In the genomic region with DNA sequence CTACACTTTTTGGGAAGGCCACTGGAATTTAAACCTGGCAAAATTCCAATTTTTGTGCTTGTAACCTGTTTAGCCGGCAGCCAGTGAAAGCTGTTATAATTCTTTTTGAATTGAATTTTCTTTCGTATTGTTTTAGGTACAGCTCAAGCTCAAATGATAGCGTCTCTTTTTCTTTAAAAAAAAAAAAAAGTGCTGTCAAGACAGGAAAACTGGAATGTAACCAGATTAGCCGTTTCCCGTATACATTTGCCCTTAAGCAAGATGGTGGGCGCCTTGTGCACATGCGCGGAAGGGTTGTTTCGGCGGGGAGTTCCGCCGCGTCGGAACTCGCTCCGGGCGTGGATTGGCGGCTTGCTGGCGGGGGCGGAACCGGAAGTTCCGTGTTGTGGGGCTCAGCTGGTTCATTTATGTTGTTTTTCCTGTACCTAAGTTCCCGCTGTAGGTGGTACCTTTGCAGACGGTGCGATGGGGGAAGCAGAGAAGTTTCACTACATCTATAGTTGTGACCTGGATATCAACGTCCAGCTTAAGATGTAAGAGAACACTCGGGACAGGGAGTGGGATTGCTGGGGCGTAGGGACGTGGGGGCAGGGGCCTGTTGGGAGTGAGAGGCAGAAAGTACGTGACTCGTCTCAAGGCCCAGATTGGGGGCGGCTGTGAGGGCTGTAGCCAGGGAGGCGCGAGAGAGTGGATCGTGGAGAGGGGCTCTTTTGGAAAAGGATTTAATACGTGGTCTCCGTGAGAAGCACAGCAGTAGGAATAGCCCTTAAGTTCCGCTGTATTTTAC, we compare ENCODE assay signal across 1 cellular context.
A peak's percentile ranks its signal among the peaks of the same experiment; 100 is the strongest.
TF ChIP-seq lines count a peak whose summit lies in the region.

PIK3C3 (plus strand) TSS at position 408 of the 787 bp plus-strand sequence; CDS start at position 466, 58 bp downstream.

TF ChIP-seq in HepG2, 621 proteins besides CTCF, POLR2A, EP300 and RAD21 (continued from another document and continues in another):
- TF ChIP-seq MTERF4 (CRISPR knock-in tag; IDR thresholded peaks at IDR 0.05) = no peak
- TF ChIP-seq, protein P1, sequence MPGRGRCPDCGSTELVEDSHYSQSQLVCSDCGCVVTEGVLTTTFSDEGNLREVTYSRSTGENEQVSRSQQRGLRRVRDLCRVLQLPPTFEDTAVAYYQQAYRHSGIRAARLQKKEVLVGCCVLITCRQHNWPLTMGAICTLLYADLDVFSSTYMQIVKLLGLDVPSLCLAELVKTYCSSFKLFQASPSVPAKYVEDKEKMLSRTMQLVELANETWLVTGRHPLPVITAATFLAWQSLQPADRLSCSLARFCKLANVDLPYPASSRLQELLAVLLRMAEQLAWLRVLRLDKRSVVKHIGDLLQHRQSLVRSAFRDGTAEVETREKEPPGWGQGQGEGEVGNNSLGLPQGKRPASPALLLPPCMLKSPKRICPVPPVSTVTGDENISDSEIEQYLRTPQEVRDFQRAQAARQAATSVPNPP (CRISPR knock-in tag; IDR thresholded peaks at IDR 0.05) = no peak
- 0 out of 2 replicates have a peak, but pooled peaks have one; percentile 31 for TF ChIP-seq ZNF709 (CRISPR knock-in tag; IDR thresholded peaks at IDR 0.05)
- no peak for TF ChIP-seq JARID2 (CRISPR knock-in tag; IDR thresholded peaks at IDR 0.05; ENCODE audit: insufficient replicate concordance)
- TF ChIP-seq ZSCAN22 (CRISPR knock-in tag; IDR thresholded peaks at IDR 0.05) = no peak
- no peak for TF ChIP-seq NFE2 (CRISPR knock-in tag; IDR thresholded peaks at IDR 0.05)
- no peak for TF ChIP-seq GFI1 (CRISPR knock-in tag; IDR thresholded peaks at IDR 0.05; ENCODE audit: borderline replicate concordance)
- no peak for TF ChIP-seq CREBL2 (CRISPR knock-in tag; IDR thresholded peaks at IDR 0.05; ENCODE audit: borderline replicate concordance)
- peak; percentile 85 for TF ChIP-seq KDM5A (IDR thresholded peaks at IDR 0.05; ENCODE audit: borderline replicate concordance, low read length)
- TF ChIP-seq TCF7 (IDR thresholded peaks at IDR 0.05; ENCODE audit: low read depth) = no peak
- TF ChIP-seq ZNF501 (CRISPR knock-in tag; IDR thresholded peaks at IDR 0.05) = peak; percentile 52; the same call in 1 of the 2 replicates
- no peak for TF ChIP-seq SUZ12 (IDR thresholded peaks at IDR 0.05; ENCODE audit: low read depth, low read length)
- TF ChIP-seq CEBPG (CRISPR knock-in tag; IDR thresholded peaks at IDR 0.05) = no peak
- no peak for TF ChIP-seq E2F5 (CRISPR knock-in tag; conservative IDR thresholded peaks at IDR 0.05)
- TF ChIP-seq DZIP1 (CRISPR knock-in tag; IDR thresholded peaks at IDR 0.05) = no peak
- TF ChIP-seq ZNF44 (CRISPR knock-in tag; IDR thresholded peaks at IDR 0.05) = no peak
- no peak for TF ChIP-seq MEIS1 (CRISPR knock-in tag; IDR thresholded peaks at IDR 0.05; ENCODE audit: borderline replicate concordance)
- no peak for TF ChIP-seq E2F1 (CRISPR knock-in tag; IDR thresholded peaks at IDR 0.05)
- TF ChIP-seq CEBPZ (IDR thresholded peaks at IDR 0.05; ENCODE audit: low read length) = no peak
- TF ChIP-seq ASH2L (IDR thresholded peaks at IDR 0.05; ENCODE audit: insufficient read length, low read depth, low read length) = peak; percentile 86
- TF ChIP-seq FIP1L1 (IDR thresholded peaks at IDR 0.05; ENCODE audit: borderline replicate concordance, insufficient read depth, low read depth, low read length) = no peak
- no peak; the same call in 1 of the 2 replicates for TF ChIP-seq ZNF614 (CRISPR knock-in tag; IDR thresholded peaks at IDR 0.05; ENCODE audit: borderline replicate concordance)
- TF ChIP-seq CBX5 (CRISPR knock-in tag; IDR thresholded peaks at IDR 0.05; ENCODE audit: borderline replicate concordance) = peak; percentile 31; the same call in 1 of the 2 replicates
- 0 out of 2 replicates have a peak, but pooled peaks have one; percentile 29 for TF ChIP-seq ZNF800 (CRISPR knock-in tag; IDR thresholded peaks at IDR 0.05)
- 0 out of 2 replicates have a peak, but pooled peaks have one; percentile 58 for TF ChIP-seq ZNF280D (CRISPR knock-in tag; IDR thresholded peaks at IDR 0.05)
- TF ChIP-seq NCOA5 (CRISPR knock-in tag; IDR thresholded peaks at IDR 0.05) = no peak
- no peak for TF ChIP-seq ADNP (CRISPR knock-in tag; IDR thresholded peaks at IDR 0.05)
- TF ChIP-seq ZNF580 (CRISPR knock-in tag; IDR thresholded peaks at IDR 0.05; ENCODE audit: borderline replicate concordance, low read depth) = no peak
- TF ChIP-seq, protein P2, sequence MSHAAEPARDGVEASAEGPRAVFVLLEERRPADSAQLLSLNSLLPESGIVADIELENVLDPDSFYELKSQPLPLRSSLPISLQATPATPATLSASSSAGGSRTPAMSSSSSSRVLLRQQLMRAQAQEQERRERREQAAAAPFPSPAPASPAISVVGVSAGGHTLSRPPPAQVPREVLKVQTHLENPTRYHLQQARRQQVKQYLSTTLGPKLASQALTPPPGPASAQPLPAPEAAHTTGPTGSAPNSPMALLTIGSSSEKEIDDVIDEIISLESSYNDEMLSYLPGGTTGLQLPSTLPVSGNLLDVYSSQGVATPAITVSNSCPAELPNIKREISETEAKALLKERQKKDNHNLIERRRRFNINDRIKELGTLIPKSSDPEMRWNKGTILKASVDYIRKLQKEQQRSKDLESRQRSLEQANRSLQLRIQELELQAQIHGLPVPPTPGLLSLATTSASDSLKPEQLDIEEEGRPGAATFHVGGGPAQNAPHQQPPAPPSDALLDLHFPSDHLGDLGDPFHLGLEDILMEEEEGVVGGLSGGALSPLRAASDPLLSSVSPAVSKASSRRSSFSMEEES (CRISPR knock-in tag; IDR thresholded peaks at IDR 0.05) = no peak
- peak; percentile 28; the same call in 1 of the 2 replicates for TF ChIP-seq MAFF (IDR thresholded peaks at IDR 0.05; ENCODE audit: low read depth, low read length)
- TF ChIP-seq NFRKB (IDR thresholded peaks at IDR 0.05) = no peak
- no peak for TF ChIP-seq ZNF737 (CRISPR knock-in tag; IDR thresholded peaks at IDR 0.05; ENCODE audit: borderline replicate concordance)
- TF ChIP-seq GABPB1 (CRISPR knock-in tag; IDR thresholded peaks at IDR 0.05) = peak; percentile 99
- peak; percentile 83 for TF ChIP-seq POLR2AphosphoS5 (IDR thresholded peaks at IDR 0.05; ENCODE audit: low read depth, low read length)
- peak; percentile 53; the same call in 1 of the 2 replicates for TF ChIP-seq FOXK2 (IDR thresholded peaks at IDR 0.05)
